In the genomic region with DNA sequence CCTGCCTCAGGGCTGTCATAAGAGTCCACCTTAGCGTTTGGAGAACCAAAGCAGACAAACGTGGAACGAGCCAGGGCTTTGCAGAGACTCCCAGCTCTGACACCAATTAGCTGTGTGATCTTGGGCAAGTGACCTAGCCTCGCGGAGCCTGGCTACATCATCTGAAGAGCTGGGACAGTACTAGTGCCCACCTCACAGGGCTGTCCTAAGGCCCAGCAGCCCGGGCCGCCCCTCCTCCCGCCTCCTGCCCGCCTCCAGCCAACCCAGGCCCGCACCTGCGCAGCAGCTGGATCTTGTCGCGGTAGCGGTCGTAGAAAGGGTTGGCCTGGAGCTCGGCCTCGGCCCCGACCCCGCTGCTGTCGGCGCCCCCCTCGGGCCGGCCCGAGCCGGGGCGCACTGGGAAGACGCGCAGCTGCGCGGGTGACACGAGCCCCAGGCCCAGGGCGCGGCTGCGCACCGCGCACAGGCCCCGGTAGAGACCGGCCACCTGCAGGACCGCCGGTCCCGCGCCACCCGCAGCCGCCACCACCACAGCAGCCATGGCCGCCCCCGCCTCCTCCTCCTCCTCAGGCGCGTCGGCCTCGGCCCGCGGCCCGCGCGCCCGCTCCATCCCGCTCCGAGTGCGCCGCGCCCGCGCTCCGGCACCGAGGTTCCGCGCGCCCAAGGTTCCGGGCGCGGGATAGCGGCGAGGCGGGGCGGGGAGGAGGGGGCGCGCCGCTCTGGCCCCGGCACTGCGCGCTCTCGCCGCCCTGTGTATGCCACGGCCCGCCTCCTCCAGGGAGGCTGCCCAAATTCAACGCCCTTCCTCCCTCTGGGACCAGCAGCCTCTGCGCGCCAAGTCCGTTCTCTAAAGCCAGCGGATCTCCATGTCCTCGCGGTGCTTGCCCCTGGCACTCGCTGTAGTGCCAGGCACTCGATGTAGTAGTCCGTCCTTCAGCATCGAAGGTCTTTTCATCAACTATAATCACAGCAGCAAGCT, we compare ENCODE assay signal across 8 cellular contexts. TPM values are rescaled to one million over a fixed set of nuclear protein-coding genes. Genes with fewer than 3 reads are reported as not detected.
A peak's percentile ranks its signal among the peaks of the same experiment; 100 is the strongest.
DNase-seq lines count a peak whose midpoint lies in the region; ATAC-seq and TF ChIP-seq lines count a peak whose summit lies in the region.

A gene with protein sequence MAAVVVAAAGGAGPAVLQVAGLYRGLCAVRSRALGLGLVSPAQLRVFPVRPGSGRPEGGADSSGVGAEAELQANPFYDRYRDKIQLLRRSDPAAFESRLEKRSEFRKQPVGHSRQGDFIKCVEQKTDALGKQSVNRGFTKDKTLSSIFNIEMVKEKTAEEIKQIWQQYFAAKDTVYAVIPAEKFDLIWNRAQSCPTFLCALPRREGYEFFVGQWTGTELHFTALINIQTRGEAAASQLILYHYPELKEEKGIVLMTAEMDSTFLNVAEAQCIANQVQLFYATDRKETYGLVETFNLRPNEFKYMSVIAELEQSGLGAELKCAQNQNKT (minus strand): TSS at position 583 of the 979 bp plus-strand sequence. CDS start 42 bp downstream, at position 541.

- H3K27ac ChIP-seq in Peyer's patch: peak within 1 kb of the TSS; percentile 56 to 77 (median 71)
- H3K27ac ChIP-seq in naive thymus-derived CD4-positive, alpha-beta T cell (ENCODE audit: low read depth, low read length): peak within 1 kb of the TSS; percentile 74

- CTCF ChIA-PET in naive thymus-derived CD4-positive, alpha-beta T cell (lab: Charles Lee): interaction anchor here (0.6 to 2.0 kb wide), 4 partner anchors 29 to 629 kb away, joined by 3 to 7 read pairs (median 3); partner anchors contain the start of gene MKNK1

- peaks cover 6 to 20% (median 13%) of the 10 kb centered on the region in 5 donors for H3K36me3 Mint-ChIP-seq in naive thymus-derived CD4-positive, alpha-beta T cell

- TF ChIP-seq CTCF in Peyer's patch (IDR thresholded peaks at IDR 0.05): no peak
- no peak for TF ChIP-seq CTCF in fibroblast of mammary gland (conservative IDR thresholded peaks at IDR 0.05; ENCODE audit: control insufficient read depth, insufficient read depth, low read depth, low read length)

- no peaks in the 10 kb centered on the region for H3K9me3 Mint-ChIP-seq in naive thymus-derived CD4-positive, alpha-beta T cell

- H3K4me3 ChIP-seq in Peyer's patch (peak within 1 kb of the TSS; percentile 84 to 95 (median 88)), fibroblast of mammary gland (ENCODE audit: control insufficient read depth, low read depth, low read length) (peak within 1 kb of the TSS; percentile 73)
- peak within 1 kb of the TSS; percentile 62 for H3K4me3 ChIP-seq in naive thymus-derived CD4-positive, alpha-beta T cell (ENCODE audit: low read length)

- H3K9me3 ChIP-seq in Peyer's patch: no peaks in the 10 kb centered on the region
- H3K9me3 ChIP-seq in naive thymus-derived CD4-positive, alpha-beta T cell (ENCODE audit: control insufficient read depth in 2 of 3, low read length in 3 of 3): no peaks in the 10 kb centered on the region

- peak within 1 kb of the TSS in 8 of 10 donors; percentile 77 to 89 (median 87) for H3K4me3 Mint-ChIP-seq in naive thymus-derived CD4-positive, alpha-beta T cell

- ATAC-seq in GM19468 (IDR thresholded peaks at IDR 0.05; ENCODE audit: extremely low read depth, unreplicated experiment): peak; percentile 45
- ATAC-seq in naive thymus-derived CD4-positive, alpha-beta T cell: peak; percentile 92

- peak in 1 of 2 donors; percentile 28 for TF ChIP-seq POLR2A in Peyer's patch (IDR thresholded peaks at IDR 0.05)

- peaks cover 0 to 12% (median 0%) of the 10 kb centered on the region in 4 donors for H3K4me1 ChIP-seq in Peyer's patch
- peaks cover 12 to 21% of the 10 kb centered on the region in 2 donors for H3K4me1 ChIP-seq in naive thymus-derived CD4-positive, alpha-beta T cell (ENCODE audit: control insufficient read depth in 2 of 2, insufficient read depth in 2 of 2, low read length in 2 of 2)

- H3K27me3 Mint-ChIP-seq in naive thymus-derived CD4-positive, alpha-beta T cell: no peaks in the 10 kb centered on the region

- H3K4me1 Mint-ChIP-seq in naive thymus-derived CD4-positive, alpha-beta T cell: peaks cover 16 to 30% (median 25%) of the 10 kb centered on the region in 7 donors

- H3K27me3 ChIP-seq in Peyer's patch: no peaks in the 10 kb centered on the region
- no peaks in the 10 kb centered on the region for H3K27me3 ChIP-seq in naive thymus-derived CD4-positive, alpha-beta T cell (ENCODE audit: control insufficient read depth in 2 of 2, insufficient read depth in 2 of 2, low read length in 2 of 2)

- peaks cover 0 to 18% (median 0%) of the 10 kb centered on the region in 3 donors for H3K36me3 ChIP-seq in Peyer's patch
- H3K36me3 ChIP-seq in naive thymus-derived CD4-positive, alpha-beta T cell (ENCODE audit: control insufficient read depth in 2 of 3, insufficient read depth in 3 of 3, low read length in 3 of 3): peaks cover 4 to 19% (median 9%) of the 10 kb centered on the region in 3 experiments

- POLR2A ChIA-PET in naive thymus-derived CD4-positive, alpha-beta T cell (lab: Charles Lee): interaction anchor here (1.2 to 1.6 kb wide), 6 partner anchors 9 to 64 kb away, joined by 3 to 12 read pairs (median 5); partner anchors contain the start of genes EFCAB14, MKNK1 and MOB3C

- intact Hi-C loops in naive thymus-derived CD4-positive, alpha-beta T cell (cut with micrococcal nuclease): loop anchor here (1.0 to 5.0 kb wide), 7 partner anchors 7 to 136 kb away; partner anchors contain the start of genes EFCAB14 (in 2 of the 2), MKNK1 (in 2 of the 2) and MOB3C (in 2 of the 2)

- DNase-seq in COLO668 (lab: John Stamatoyannopoulos, UW; ENCODE audit: unreplicated experiment) (peak; percentile 92), HT1080 (ENCODE audit: low read depth) (peak; percentile 78), Peyer's patch (peak; percentile 50 to 77 (median 76)), activated T-helper 1 cell treated with Interleukin-2 at 50 U/mL for 16 hours (ENCODE audit: low read depth) (peak; percentile 46), fibroblast of mammary gland (ENCODE audit: low read depth) (peak; percentile 78)
- DNase-seq in naive thymus-derived CD4-positive, alpha-beta T cell: peak; percentile 41 to 76 (median 69)
- DNase-seq in stimulated activated naive CD4-positive, alpha-beta T cell treated with Interleukin-2 at 50 U/mL for 16 hours (lab: John Stamatoyannopoulos, UW): peak; percentile 50

- H3K27ac Mint-ChIP-seq in naive thymus-derived CD4-positive, alpha-beta T cell: peak within 1 kb of the TSS; percentile 16 to 89 (median 68)

RNA-seq across cellular contexts. Expression of the gene that starts here (rescaled TPM):
- total RNA-seq in HT1080 (2014; rRNA removed; shearing (Covaris generic)): 57.8 and 58.5 TPM in 2 replicates
- 46.8 and 47.4 TPM in 2 replicates for polyA plus RNA-seq in HT1080 (2015; cell fraction: cytosol; rRNA removed)
- 25.0 and 27.8 TPM in 2 replicates for polyA plus RNA-seq in HT1080 (2015; cell fraction: nucleus; rRNA removed)
- 10 to 100 TPM; 14.0 to 46.8 (median 34.8) TPM for total RNA-seq in Peyer's patch
- total RNA-seq in naive thymus-derived CD4-positive, alpha-beta T cell: 10 to 100 TPM; 17.3 to 49.5 (median 28.6) TPM
- polyA plus RNA-seq in naive thymus-derived CD4-positive, alpha-beta T cell: 10 to 100 TPM; 78.1 to 82.2 TPM

Comparison
In these comparisons a context has a peak if more than half of its experiments do, and no peak if none do; other contexts are left out.
1. Peak in every context shown above with its lines: DNase-seq, ATAC-seq, H3K4me3 ChIP-seq and H3K27ac ChIP-seq.